8 cellular contexts compared by ENCODE assay signal in the genomic region with DNA sequence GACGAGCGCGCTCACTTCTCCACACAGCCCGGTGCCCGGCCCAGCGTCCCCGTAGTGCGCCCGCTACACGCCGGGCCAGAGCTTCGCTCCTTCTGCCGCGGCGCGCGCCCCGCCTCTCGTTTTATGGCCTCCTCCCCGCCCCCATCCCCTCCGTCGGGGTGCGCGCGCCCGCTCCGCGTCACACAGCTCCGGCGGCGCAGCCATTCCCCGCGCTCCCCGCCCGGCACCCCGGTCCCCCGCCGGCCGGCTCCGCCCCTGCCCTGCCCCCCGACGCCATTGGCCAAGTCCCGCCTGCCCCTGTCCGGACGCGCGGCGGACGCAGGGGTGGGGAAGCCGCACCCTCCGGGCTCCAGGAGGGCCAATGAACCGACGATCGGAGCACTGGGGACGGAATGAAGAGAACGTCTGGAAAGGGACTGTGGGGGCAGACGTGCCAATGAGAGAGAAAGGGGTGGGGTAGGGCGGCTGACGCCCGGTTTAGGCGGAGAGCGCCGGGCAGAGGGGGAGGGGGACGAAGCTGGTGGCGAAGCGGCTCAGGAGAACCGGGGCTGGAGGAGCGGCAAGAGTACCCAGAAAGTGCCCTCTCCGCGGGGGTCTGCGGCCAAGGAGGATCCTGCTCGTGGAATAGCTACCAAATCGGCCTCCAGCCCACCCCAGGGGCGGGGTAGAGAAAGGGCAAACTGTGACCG. TPM values are rescaled to one million over a fixed set of nuclear protein-coding genes. Genes with fewer than 3 reads are reported as not detected.
A peak's percentile ranks its signal among the peaks of the same experiment; 100 is the strongest.
DNase-seq lines count a peak whose midpoint lies in the region; ATAC-seq, FAIRE-seq and TF ChIP-seq lines count a peak whose summit lies in the region.

A gene with protein sequence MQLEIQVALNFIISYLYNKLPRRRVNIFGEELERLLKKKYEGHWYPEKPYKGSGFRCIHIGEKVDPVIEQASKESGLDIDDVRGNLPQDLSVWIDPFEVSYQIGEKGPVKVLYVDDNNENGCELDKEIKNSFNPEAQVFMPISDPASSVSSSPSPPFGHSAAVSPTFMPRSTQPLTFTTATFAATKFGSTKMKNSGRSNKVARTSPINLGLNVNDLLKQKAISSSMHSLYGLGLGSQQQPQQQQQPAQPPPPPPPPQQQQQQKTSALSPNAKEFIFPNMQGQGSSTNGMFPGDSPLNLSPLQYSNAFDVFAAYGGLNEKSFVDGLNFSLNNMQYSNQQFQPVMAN (minus strand): TSS at position 94 of the 689 bp plus-strand sequence. CDS start 2,337 bp downstream, outside the sequence.

- peak within 1 kb of the TSS; percentile 98 for H3K4me3 Mint-ChIP-seq in activated T-helper 2 cell treated with anti-CD3 and anti-CD28 coated beads, Interferon-gamma antibody, Interleukin-2, Interleukin-4, amounts not matched to agents 10 μg/mL and 5 μg/mL and 100 μg/mL, durations not matched to agents 14 hours and 24 hours and 36 hours (ENCODE audit: low read depth)
- H3K4me3 Mint-ChIP-seq in nephron = peak within 1 kb of the TSS; percentile 94 to 100 (median 97)

- FAIRE-seq in H54 (lab: Jason Lieb, UNC) = no peak

- peak within 1 kb of the TSS; percentile 98 for H3K27ac ChIP-seq in RWPE2 (ENCODE audit: poor library complexity, severe bottlenecking)

- peaks cover 24% of the 10 kb centered on the region for H3K36me3 Mint-ChIP-seq in activated T-helper 2 cell treated with anti-CD3 and anti-CD28 coated beads, Interferon-gamma antibody, Interleukin-2, Interleukin-4, amounts not matched to agents 10 μg/mL and 5 μg/mL and 100 μg/mL, durations not matched to agents 14 hours and 24 hours and 36 hours (ENCODE audit: low read depth)
- H3K36me3 Mint-ChIP-seq in nephron (ENCODE audit: low read depth) = peaks cover 23% of the 10 kb centered on the region

- TF ChIP-seq CTCF in Loucy (conservative IDR thresholded peaks at IDR 0.05; ENCODE audit: low read length) = no peak
- no peak for TF ChIP-seq CTCF in RWPE2 (IDR thresholded peaks at IDR 0.05; ENCODE audit: poor library complexity, severe bottlenecking)
- TF ChIP-seq CTCF in nephron (IDR thresholded peaks at IDR 0.05; ENCODE audit: unreplicated experiment in 3 of 3) = no peak

- peak within 1 kb of the TSS; percentile 97 for H3K27ac Mint-ChIP-seq in activated T-helper 2 cell treated with anti-CD3 and anti-CD28 coated beads, Interferon-gamma antibody, Interleukin-2, Interleukin-4, amounts not matched to agents 10 μg/mL and 5 μg/mL and 100 μg/mL, durations not matched to agents 14 hours and 24 hours and 36 hours
- H3K27ac Mint-ChIP-seq in nephron = peak within 1 kb of the TSS; percentile 94 to 98 (median 98)

- H4K20me1 ChIP-seq in Loucy (ENCODE audit: insufficient read depth, low read length, poor library complexity, severe bottlenecking) = peaks cover 17% of the 10 kb centered on the region

- H3K27me3 ChIP-seq in Loucy (ENCODE audit: insufficient read depth, low read length, poor library complexity, severe bottlenecking) = peaks cover 11% of the 10 kb centered on the region
- H3K27me3 ChIP-seq in RWPE2 (ENCODE audit: insufficient read depth, poor library complexity, severe bottlenecking) = no peaks in the 10 kb centered on the region

- H3F3A ChIP-seq in Loucy (ENCODE audit: low read depth) = 0 out of 2 replicates have a peak, but pooled peaks cover 5% of the 10 kb centered on the region

- peak; percentile 100 for TF ChIP-seq POLR2A in H54 (IDR thresholded peaks at IDR 0.05; ENCODE audit: low read depth, low read length)

- H3K4me1 Mint-ChIP-seq in activated T-helper 2 cell treated with anti-CD3 and anti-CD28 coated beads, Interferon-gamma antibody, Interleukin-2, Interleukin-4, amounts not matched to agents 10 μg/mL and 5 μg/mL and 100 μg/mL, durations not matched to agents 14 hours and 24 hours and 36 hours (ENCODE audit: low read depth) = peaks cover 43% of the 10 kb centered on the region
- H3K4me1 Mint-ChIP-seq in nephron = peaks cover 46% of the 10 kb centered on the region

- H3K9me2 ChIP-seq in Loucy (replicated peaks; ENCODE audit: low read depth, low read length) = no peaks in the 10 kb centered on the region

- H3K9me3 ChIP-seq in Loucy (ENCODE audit: insufficient read depth, low read depth, low read length) (no peaks in the 10 kb centered on the region), RWPE2 (ENCODE audit: severe bottlenecking) (no peaks in the 10 kb centered on the region)

- no peaks in the 10 kb centered on the region for H3K9me3 Mint-ChIP-seq in activated T-helper 2 cell treated with anti-CD3 and anti-CD28 coated beads, Interferon-gamma antibody, Interleukin-2, Interleukin-4, amounts not matched to agents 10 μg/mL and 5 μg/mL and 100 μg/mL, durations not matched to agents 14 hours and 24 hours and 36 hours
- no peaks in the 10 kb centered on the region for H3K9me3 Mint-ChIP-seq in nephron

- peaks cover 29% of the 10 kb centered on the region for H3K79me2 ChIP-seq in Loucy (ENCODE audit: insufficient read depth, low read length)

- H3K9ac ChIP-seq in Loucy (ENCODE audit: low read depth, low read length, poor library complexity, severe bottlenecking) = peak within 1 kb of the TSS; percentile 92

- ATAC-seq in RWPE2 (ENCODE audit: low read depth) = peak; percentile 77
- peak; percentile 85 for ATAC-seq in stimulated activated naive CD8-positive, alpha-beta T cell treated with anti-CD3 and anti-CD28 coated beads, Interleukin-15, Interleukin-2, amounts not matched to agents 100 U/mL and 50 U/mL, for 24 hours

- H3K36me3 ChIP-seq in Loucy (ENCODE audit: insufficient read depth, low read length) (no peaks in the 10 kb centered on the region), RWPE2 (ENCODE audit: low read depth) (peaks cover 38% of the 10 kb centered on the region)

- DNase-seq in ELF-1 (ENCODE audit: low read depth, low spot score) (peak; percentile 91), H54 (ENCODE audit: insufficient read length, low spot score) (peak; percentile 92), RWPE2 (ENCODE audit: low spot score) (peak; percentile 98), fibroblast of peridontal ligament (ENCODE audit: extremely low read depth) (peak; percentile 92)
- DNase-seq in activated T-helper 2 cell treated with anti-CD3 and anti-CD28 coated beads, Interferon-gamma antibody, Interleukin-2, Interleukin-4, amounts not matched to agents 10 μg/mL and 5 μg/mL and 100 μg/mL, durations not matched to agents 14 hours and 24 hours and 36 hours (ENCODE audit: low spot score) = peak; percentile 92
- DNase-seq in stimulated activated naive CD8-positive, alpha-beta T cell treated with anti-CD3 and anti-CD28 coated beads, Interleukin-15, Interleukin-2, amounts not matched to agents 100 U/mL and 50 U/mL, for 24 hours = peak; percentile 99

- peak within 1 kb of the TSS; percentile 84 for H3K4me2 ChIP-seq in Loucy (ENCODE audit: low read depth, low read length, poor library complexity, severe bottlenecking)

- H3K4me1 ChIP-seq in Loucy (ENCODE audit: insufficient read depth, low read length, poor library complexity, severe bottlenecking) = peaks cover 26% of the 10 kb centered on the region
- peaks cover 23% of the 10 kb centered on the region for H3K4me1 ChIP-seq in RWPE2 (ENCODE audit: insufficient read depth, poor library complexity, severe bottlenecking)

- H3K4me3 ChIP-seq in Loucy (ENCODE audit: low read length, poor library complexity, severe bottlenecking) = peak within 1 kb of the TSS; percentile 84
- H3K4me3 ChIP-seq in RWPE2 (ENCODE audit: severe bottlenecking) = peak within 1 kb of the TSS; percentile 95

- intact Hi-C loops in activated T-helper 2 cell treated with anti-CD3 and anti-CD28 coated beads, Interferon-gamma antibody, Interleukin-2, Interleukin-4, amounts not matched to agents 10 μg/mL and 5 μg/mL and 100 μg/mL, durations not matched to agents 14 hours and 24 hours and 36 hours (cut with micrococcal nuclease) = loop anchor here (1.0 to 5.0 kb wide), 7 partner anchors 52 to 301 kb away; a partner anchor contains a TSS

- H3K27me3 Mint-ChIP-seq in activated T-helper 2 cell treated with anti-CD3 and anti-CD28 coated beads, Interferon-gamma antibody, Interleukin-2, Interleukin-4, amounts not matched to agents 10 μg/mL and 5 μg/mL and 100 μg/mL, durations not matched to agents 14 hours and 24 hours and 36 hours (ENCODE audit: low read depth) = no peaks in the 10 kb centered on the region
- H3K27me3 Mint-ChIP-seq in nephron (ENCODE audit: low read depth) = no peaks in the 10 kb centered on the region

- H2AFZ ChIP-seq in Loucy (ENCODE audit: low read length) = peak within 1 kb of the TSS; percentile 86

RNA-seq across cellular contexts. Expression of the gene that starts here (rescaled TPM):
- total RNA-seq in activated T-helper 2 cell treated with anti-CD3 and anti-CD28 coated beads, Interferon-gamma antibody, Interleukin-2, Interleukin-4, amounts not matched to agents 10 μg/mL and 5 μg/mL and 100 μg/mL, durations not matched to agents 14 hours and 24 hours and 36 hours = 28.5 and 28.9 TPM in 2 replicates

Comparison
In these comparisons a context has a peak if more than half of its experiments do, and no peak if none do; other contexts are left out.
1. Peak in every context shown above with its lines: DNase-seq, ATAC-seq, H3K4me3 ChIP-seq and H3K27ac ChIP-seq.